In genomic region chr17:2051388-2052237, GRCh38 we compare ENCODE assay signal across 10 cellular contexts. TPM values are rescaled to one million over a fixed set of nuclear protein-coding genes. Genes with fewer than 3 reads are reported as not detected.
DNase-seq lines count a peak whose midpoint lies in the region; ATAC-seq and TF ChIP-seq lines count a peak whose summit lies in the region.
"Had no signal": no experiment of that assay in that cellular context is flagged by ENCODE, and none has a peak within 500 bp of the region (broad histone marks: within the 10 kb centered on the region; RNA-seq: fewer than 3 reads in every experiment).

No MANE protein-coding gene starts in this region.

- H3K4me3 ChIP-seq in upper lobe of right lung, result peak overlapping the region; percentile 55

- H3K4me1 Mint-ChIP-seq in activated T-helper 2 cell treated with anti-CD3 and anti-CD28 coated beads, Interferon-gamma antibody, Interleukin-2, Interleukin-4, amounts not matched to agents 10 μg/mL and 5 μg/mL and 100 μg/mL, durations not matched to agents 14 hours and 24 hours and 36 hours (ENCODE audit: low read depth), result peaks cover 29% of the 10 kb centered on the region
- peaks cover 29 to 34% (median 32%) of the 10 kb centered on the region in 3 donors for H3K4me1 Mint-ChIP-seq in naive B cell

- H3K9me3 Mint-ChIP-seq in activated T-helper 2 cell treated with anti-CD3 and anti-CD28 coated beads, Interferon-gamma antibody, Interleukin-2, Interleukin-4, amounts not matched to agents 10 μg/mL and 5 μg/mL and 100 μg/mL, durations not matched to agents 14 hours and 24 hours and 36 hours, result no peaks in the 10 kb centered on the region
- H3K9me3 Mint-ChIP-seq in naive B cell, result peaks cover 0 to 1% (median 0%) of the 10 kb centered on the region in 7 donors

- no peaks in the 10 kb centered on the region for H3K9me3 ChIP-seq in upper lobe of right lung

- H3K4me3 Mint-ChIP-seq in activated T-helper 2 cell treated with anti-CD3 and anti-CD28 coated beads, Interferon-gamma antibody, Interleukin-2, Interleukin-4, amounts not matched to agents 10 μg/mL and 5 μg/mL and 100 μg/mL, durations not matched to agents 14 hours and 24 hours and 36 hours (ENCODE audit: low read depth), result peak overlapping the region; percentile 35
- peak overlapping the region in 6 of 8 donors; percentile 22 to 77 (median 48) for H3K4me3 Mint-ChIP-seq in naive B cell

- H3K27ac Mint-ChIP-seq in activated T-helper 2 cell treated with anti-CD3 and anti-CD28 coated beads, Interferon-gamma antibody, Interleukin-2, Interleukin-4, amounts not matched to agents 10 μg/mL and 5 μg/mL and 100 μg/mL, durations not matched to agents 14 hours and 24 hours and 36 hours, result peak overlapping the region; percentile 39
- H3K27ac Mint-ChIP-seq in naive B cell, result peak overlapping the region; percentile 4 to 96 (median 66)

- intact Hi-C loops in Right ventricle myocardium inferior (cut with DNase I), result no loop called here
- intact Hi-C loops in cardiac septum (cut with DNase I), result no loop called here
- intact Hi-C loops in activated T-helper 2 cell treated with anti-CD3 and anti-CD28 coated beads, Interferon-gamma antibody, Interleukin-2, Interleukin-4, amounts not matched to agents 10 μg/mL and 5 μg/mL and 100 μg/mL, durations not matched to agents 14 hours and 24 hours and 36 hours (cut with micrococcal nuclease), result loop anchor here (5.0 kb wide), 1 partner anchor 351 kb away; the partner anchor contains the start of gene MNT
- intact Hi-C loops in upper lobe of right lung (cut with DNase I), result no loop called here
- intact Hi-C loops in left colon (cut with DNase I, micrococcal nuclease), result no loop called here

- peaks cover 5% of the 10 kb centered on the region for H3K27me3 ChIP-seq in upper lobe of right lung

- ATAC-seq in Right ventricle myocardium inferior, result no peak
- ATAC-seq in naive B cell (ENCODE audit: low read depth in 2 of 2), result no peak
- no peak for ATAC-seq in upper lobe of right lung
- ATAC-seq in HG03039 (IDR thresholded peaks at IDR 0.05; ENCODE audit: unreplicated experiment), result no peak
- no peak for ATAC-seq in left colon

- no peaks in the 10 kb centered on the region for H3K36me3 ChIP-seq in upper lobe of right lung

- peaks cover 7% of the 10 kb centered on the region for H3K27me3 Mint-ChIP-seq in activated T-helper 2 cell treated with anti-CD3 and anti-CD28 coated beads, Interferon-gamma antibody, Interleukin-2, Interleukin-4, amounts not matched to agents 10 μg/mL and 5 μg/mL and 100 μg/mL, durations not matched to agents 14 hours and 24 hours and 36 hours (ENCODE audit: low read depth)
- peaks cover 5 to 30% (median 27%) of the 10 kb centered on the region in 3 donors for H3K27me3 Mint-ChIP-seq in naive B cell

- peaks cover 11% of the 10 kb centered on the region for H3K36me3 Mint-ChIP-seq in activated T-helper 2 cell treated with anti-CD3 and anti-CD28 coated beads, Interferon-gamma antibody, Interleukin-2, Interleukin-4, amounts not matched to agents 10 μg/mL and 5 μg/mL and 100 μg/mL, durations not matched to agents 14 hours and 24 hours and 36 hours (ENCODE audit: low read depth)
- H3K36me3 Mint-ChIP-seq in naive B cell, result no peaks in the 10 kb centered on the region

- no peak overlapping the region for H3K27ac ChIP-seq in upper lobe of right lung

- no peak for TF ChIP-seq CTCF in upper lobe of right lung (IDR thresholded peaks at IDR 0.05)

- H3K4me1 ChIP-seq in upper lobe of right lung, result peaks cover 37% of the 10 kb centered on the region

- DNase-seq in Right ventricle myocardium inferior (ENCODE audit: missing footprints) (peak; percentile 35), cardiac septum (ENCODE audit: low spot score) (no peak), naive B cell (peak; percentile 14), upper lobe of right lung (no peak), NCI-H2081 treated with DMSO at 0.1 percent for 48 hours (lab: John Stamatoyannopoulos, UW) (no peak), left colon (no peak)
- no peak for DNase-seq in activated T-helper 2 cell treated with anti-CD3 and anti-CD28 coated beads, Interferon-gamma antibody, Interleukin-2, Interleukin-4, amounts not matched to agents 10 μg/mL and 5 μg/mL and 100 μg/mL, durations not matched to agents 14 hours and 24 hours and 36 hours (ENCODE audit: low spot score)
- DNase-seq: activated naive CD4-positive, alpha-beta T cell; NCI-H2171 had no signal

RNA-seq across cellular contexts. Expression of gene HIC1, which starts 3.3 kb away (rescaled TPM):
- total RNA-seq in Right ventricle myocardium inferior, result 22.7 TPM
- total RNA-seq in cardiac septum, result 15.0 TPM
- total RNA-seq in activated T-helper 2 cell treated with anti-CD3 and anti-CD28 coated beads, Interferon-gamma antibody, Interleukin-2, Interleukin-4, amounts not matched to agents 10 μg/mL and 5 μg/mL and 100 μg/mL, durations not matched to agents 14 hours and 24 hours and 36 hours, result 42.6 and 43.5 TPM in 2 replicates
- polyA plus RNA-seq in naive B cell (ENCODE audit: low read depth in 6 of 6), result under 1 TPM in 3 of 6 donors, not detected in 3; 0.08 to 0.35 (median 0.23) TPM
- 20.8 TPM for total RNA-seq in upper lobe of right lung
- 10 to 100 TPM in 1 of 2 donors, 1 to 10 TPM in 1; 4.8 to 12.8 TPM for total RNA-seq in left colon

RNA-seq across cellular contexts. Expression of gene OVCA2, which starts 9.8 kb away (rescaled TPM):
- total RNA-seq in Right ventricle myocardium inferior (14.3 TPM), cardiac septum (19.8 TPM), upper lobe of right lung (21.4 TPM), left colon (10 to 100 TPM; 39.2 to 39.7 TPM)
- total RNA-seq in activated T-helper 2 cell treated with anti-CD3 and anti-CD28 coated beads, Interferon-gamma antibody, Interleukin-2, Interleukin-4, amounts not matched to agents 10 μg/mL and 5 μg/mL and 100 μg/mL, durations not matched to agents 14 hours and 24 hours and 36 hours, result 29.9 and 35.8 TPM in 2 replicates
- 10 to 100 TPM; 43.0 to 66.7 (median 58.3) TPM for polyA plus RNA-seq in naive B cell (ENCODE audit: low read depth in 6 of 6)

RNA-seq across cellular contexts. Expression of gene DPH1, which starts 21.7 kb away (rescaled TPM):
- total RNA-seq in Right ventricle myocardium inferior (24.1 TPM), cardiac septum (28.8 TPM), upper lobe of right lung (47.8 TPM), left colon (10 to 100 TPM; 31.2 to 35.1 TPM)
- total RNA-seq in activated T-helper 2 cell treated with anti-CD3 and anti-CD28 coated beads, Interferon-gamma antibody, Interleukin-2, Interleukin-4, amounts not matched to agents 10 μg/mL and 5 μg/mL and 100 μg/mL, durations not matched to agents 14 hours and 24 hours and 36 hours, result 43.4 and 47.5 TPM in 2 replicates
- polyA plus RNA-seq in naive B cell (ENCODE audit: low read depth in 6 of 6), result 10 to 100 TPM; 22.7 to 37.7 (median 29.7) TPM

RNA-seq across cellular contexts. Expression of gene RTN4RL1, which starts 26.5 kb away (rescaled TPM):
- 3.2 TPM for total RNA-seq in Right ventricle myocardium inferior
- total RNA-seq in cardiac septum, result 0.32 TPM
- total RNA-seq in activated T-helper 2 cell treated with anti-CD3 and anti-CD28 coated beads, Interferon-gamma antibody, Interleukin-2, Interleukin-4, amounts not matched to agents 10 μg/mL and 5 μg/mL and 100 μg/mL, durations not matched to agents 14 hours and 24 hours and 36 hours, result 0.25 and 0.51 TPM in 2 replicates
- not detected for polyA plus RNA-seq in naive B cell (ENCODE audit: low read depth in 6 of 6)
- total RNA-seq in upper lobe of right lung, result 4.3 TPM
- total RNA-seq in left colon, result under 1 TPM; 0.15 to 0.36 TPM

Comparison
In these comparisons a context has a peak if more than half of its experiments do, and no peak if none do; other contexts are left out.
1. DNase-seq: peak in Right ventricle myocardium inferior (single experiment) and naive B cell (single experiment); none in cardiac septum (single experiment), activated T-helper 2 cell treated with anti-CD3 and anti-CD28 coated beads, Interferon-gamma antibody, Interleukin-2, Interleukin-4, amounts not matched to agents 10 μg/mL and 5 μg/mL and 100 μg/mL, durations not matched to agents 14 hours and 24 hours and 36 hours (single experiment), upper lobe of right lung (single experiment), NCI-H2081 treated with DMSO at 0.1 percent for 48 hours (single experiment) and left colon (0 of 2).